1 cellular context compared by ENCODE assay signal in genomic region chr12:66168410-66168809, GRCh38.
TF ChIP-seq lines count a peak whose summit lies in the region.

No MANE protein-coding gene starts in this region.

TF ChIP-seq in GM23338, 12 proteins besides CTCF, POLR2A, EP300 and RAD21 (continued from another document):
- TF ChIP-seq ETS1 (IDR thresholded peaks at IDR 0.05) (no peak), EZH2 (IDR thresholded peaks at IDR 0.05; ENCODE audit: low read depth, unreplicated experiment) (no peak), NANOG (IDR thresholded peaks at IDR 0.05; ENCODE audit: borderline replicate concordance) (no peak), POLR2AphosphoS5 (IDR thresholded peaks at IDR 0.05; ENCODE audit: low read depth) (no peak), ZNF331 (CRISPR knock-in tag; IDR thresholded peaks at IDR 0.05; ENCODE audit: low read depth) (no peak), REST (IDR thresholded peaks at IDR 0.05; ENCODE audit: unreplicated experiment) (no peak), CREB1 (CRISPR knock-in tag; IDR thresholded peaks at IDR 0.05; ENCODE audit: low read depth) (no peak), EZH2phosphoT487 (IDR thresholded peaks at IDR 0.05; ENCODE audit: unreplicated experiment) (no peak), JUNB (IDR thresholded peaks at IDR 0.05; ENCODE audit: unreplicated experiment) (no peak)
